23 cellular contexts compared by ENCODE assay signal in genomic region chr17:60260540-60260939, GRCh38.
"Had no signal": no experiment of that assay in that cellular context is flagged by ENCODE, and none has a peak within 500 bp of the region (broad histone marks: within the 10 kb centered on the region; RNA-seq: fewer than 3 reads in every experiment).

No MANE protein-coding gene starts in this region.

- H3K9me3 ChIP-seq: esophagus muscularis mucosa, gastrocnemius medialis, heart right ventricle, left lung, lower lobe of right lung, mucosa of descending colon had no signal

- H3K4me3 ChIP-seq: coronary artery, dorsolateral prefrontal cortex, esophagus muscularis mucosa, gastrocnemius medialis, heart right ventricle, left lung, lower lobe of right lung, mucosa of descending colon had no signal

- H3K27ac ChIP-seq: coronary artery, dorsolateral prefrontal cortex, esophagus muscularis mucosa, foreskin keratinocyte, gastrocnemius medialis, heart right ventricle, left lung, lower lobe of right lung had no signal

- H3K27me3 ChIP-seq: dorsolateral prefrontal cortex, esophagus muscularis mucosa, foreskin keratinocyte, gastrocnemius medialis, heart right ventricle, left lung had no signal

- H3K4me1 ChIP-seq: esophagus muscularis mucosa, foreskin keratinocyte, gastrocnemius medialis, heart right ventricle, left lung, lower lobe of right lung had no signal

- DNase-seq: dermis blood vessel endothelial cell; dorsolateral prefrontal cortex; effector CD4-positive, alpha-beta T cell; effector memory CD4-positive, alpha-beta T cell; foreskin keratinocyte; gastrocnemius medialis; glutamatergic neuron; head of caudate nucleus; heart right ventricle; hippocampal formation; left cardiac atrium; left lung; left ventricle myocardium superior; lower lobe of right lung; mesenchymal stem cell; mucosa of descending colon; naive B cell had no signal

- ATAC-seq: foreskin keratinocyte, gastrocnemius medialis, heart right ventricle, left cardiac atrium, left lung, left ventricle myocardium superior, lower lobe of right lung, mucosa of descending colon had no signal

- FAIRE-seq: colon, endothelial cell of umbilical vein, islet of Langerhans, keratinocyte had no signal
